ENCODE assay signal across 20 cellular contexts in genomic region chr5:89128930-89129625, GRCh38.
DNase-seq lines count a peak whose midpoint lies in the region; ATAC-seq and TF ChIP-seq lines count a peak whose summit lies in the region.
"Had no signal": no experiment of that assay in that cellular context is flagged by ENCODE, and none has a peak within 500 bp of the region (broad histone marks: within the 10 kb centered on the region; RNA-seq: fewer than 3 reads in every experiment).

No MANE protein-coding gene starts in this region.

- H3K27me3 ChIP-seq in RWPE2 (ENCODE audit: insufficient read depth, poor library complexity, severe bottlenecking): no peaks in the 10 kb centered on the region
- H3K27me3 ChIP-seq in gastrocnemius medialis: no peaks in the 10 kb centered on the region
- H3K27me3 ChIP-seq: SJSA1 had no signal

- H3K27ac Mint-ChIP-seq in WTC11: no peak overlapping the region
- H3K27ac Mint-ChIP-seq: HFFc6 had no signal

- CTCF ChIA-PET in HEK293T (lab: Yijun Ruan, JAX) (no interaction called here), WTC11 (lab: Charles Lee) (no interaction called here)

- H3K9me3 ChIP-seq in RWPE2 (ENCODE audit: severe bottlenecking) (no peaks in the 10 kb centered on the region), gastrocnemius medialis (no peaks in the 10 kb centered on the region)
- H3K9me3 ChIP-seq: A549, BE2C, SJSA1 had no signal

- H3K4me3 Mint-ChIP-seq in WTC11: no peak overlapping the region
- H3K4me3 Mint-ChIP-seq: HFFc6 had no signal

- H3K4me1 ChIP-seq in RWPE2 (ENCODE audit: insufficient read depth, poor library complexity, severe bottlenecking) (no peaks in the 10 kb centered on the region), gastrocnemius medialis (no peaks in the 10 kb centered on the region)
- H3K4me1 ChIP-seq: A549, BE2C, SJSA1 had no signal

- no peaks in the 10 kb centered on the region for H3K36me3 ChIP-seq in RWPE2 (ENCODE audit: low read depth)
- H3K36me3 ChIP-seq in gastrocnemius medialis: no peaks in the 10 kb centered on the region
- H3K36me3 ChIP-seq: BE2C, SJSA1 had no signal

- POLR2A ChIA-PET in HEK293T (lab: Yijun Ruan, JAX): no interaction called here
- POLR2A ChIA-PET in WTC11 (lab: Charles Lee): no interaction called here

- no peaks in the 10 kb centered on the region for H3K27me3 Mint-ChIP-seq in WTC11 (ENCODE audit: low read depth)

- no peak for TF ChIP-seq POLR2A in gastrocnemius medialis (IDR thresholded peaks at IDR 0.05)

- peaks cover 11% of the 10 kb centered on the region for H3K4me1 Mint-ChIP-seq in WTC11

- TF ChIP-seq CTCF in RWPE2 (IDR thresholded peaks at IDR 0.05; ENCODE audit: poor library complexity, severe bottlenecking) (no peak), WTC11 (IDR thresholded peaks at IDR 0.05) (no peak), gastrocnemius medialis (IDR thresholded peaks at IDR 0.05 in 4 of 5, conservative IDR thresholded peaks at IDR 0.05 in 1 of 5) (no peak)

- ATAC-seq in RWPE2 (ENCODE audit: low read depth) (0 out of 3 replicates have a peak, but pooled peaks have one; percentile 10), WTC11 (peak; percentile 43; the same call in 1 of the 2 replicates), left colon (no peak), gastrocnemius medialis (no peak), GM18907 (IDR thresholded peaks at IDR 0.05; ENCODE audit: unreplicated experiment) (no peak)
- ATAC-seq: A549, Right ventricle myocardium inferior had no signal

- H3K9me3 Mint-ChIP-seq in WTC11: no peaks in the 10 kb centered on the region
- H3K9me3 Mint-ChIP-seq: HFFc6 had no signal

- no peak overlapping the region for H3K4me3 ChIP-seq in RWPE2 (ENCODE audit: severe bottlenecking)
- no peak overlapping the region for H3K4me3 ChIP-seq in gastrocnemius medialis
- H3K4me3 ChIP-seq: A549, SJSA1 had no signal

- H3K36me3 Mint-ChIP-seq in WTC11: no peaks in the 10 kb centered on the region

- intact Hi-C loops in left colon (cut with DNase I, micrococcal nuclease): no loop called here
- intact Hi-C loops in gastrocnemius medialis (cut with DNase I; ENCODE audit: low total_unique reads): no loop called here

- in situ Hi-C loops in gastrocnemius medialis (cut with MboI; ENCODE audit: low sequenced_read_pairs in 4 of 4): no loop called here

- H3K27ac ChIP-seq in RWPE2 (ENCODE audit: poor library complexity, severe bottlenecking) (no peak overlapping the region), gastrocnemius medialis (no peak overlapping the region)
- H3K27ac ChIP-seq: A549, KMS-11, SJSA1 had no signal

- DNase-seq in HEK293T (ENCODE audit: extremely low spot score) (peak; percentile 7), RWPE2 (ENCODE audit: low spot score) (no peak), WTC11 (ENCODE audit: low spot score) (no peak), left kidney (ENCODE audit: low read depth, low spot score) (peak; percentile 18), left colon (no peak), gastrocnemius medialis (no peak)
- DNase-seq in stimulated activated CD4-positive, alpha-beta T cell treated with anti-CD3 and anti-CD28 coated beads, Interleukin-15, amount 100 ng/mL, for 24 hours: no peak
- DNase-seq: BE2C, DMS79 treated with DMSO at 0.1 percent for 48 hours, H7, HFFc6, NCI-H1092 treated with DMSO at 0.1 percent for 48 hours, NCI-H1436 treated with DMSO at 0.1 percent for 48 hours, NCI-H1930, NCI-H510A had no signal

TF ChIP-seq in HEK293T, 16 proteins besides CTCF, POLR2A, EP300 and RAD21:
- TF ChIP-seq FOXA1 (IDR thresholded peaks at IDR 0.05): no peak
- no peak for TF ChIP-seq FOXM1 (IDR thresholded peaks at IDR 0.05; ENCODE audit: borderline replicate concordance)
- TF ChIP-seq SUZ12 (IDR thresholded peaks at IDR 0.05): no peak
- no peak for TF ChIP-seq HDGF (IDR thresholded peaks at IDR 0.05; ENCODE audit: borderline replicate concordance)
- no peak for TF ChIP-seq ARNT (IDR thresholded peaks at IDR 0.05)
- no peak for TF ChIP-seq LEF1 (IDR thresholded peaks at IDR 0.05; ENCODE audit: borderline replicate concordance)
- no peak for TF ChIP-seq ZNF384 (IDR thresholded peaks at IDR 0.05)
- TF ChIP-seq ELF4 (IDR thresholded peaks at IDR 0.05): no peak
- no peak for TF ChIP-seq NFRKB (IDR thresholded peaks at IDR 0.05)
- TF ChIP-seq FOXK2 (IDR thresholded peaks at IDR 0.05): no peak

TF ChIP-seq in WTC11, 78 proteins besides CTCF, POLR2A, EP300 and RAD21:
- TF ChIP-seq ZNF219 (CRISPR knock-in tag; IDR thresholded peaks at IDR 0.05; ENCODE audit: borderline replicate concordance): no peak
- no peak for TF ChIP-seq FOXJ3 (CRISPR knock-in tag; IDR thresholded peaks at IDR 0.05; ENCODE audit: borderline replicate concordance)
- no peak for TF ChIP-seq ZNF263 (CRISPR knock-in tag; IDR thresholded peaks at IDR 0.05; ENCODE audit: low read depth)
- no peak for TF ChIP-seq ZNF121 (CRISPR knock-in tag; IDR thresholded peaks at IDR 0.05)
- no peak for TF ChIP-seq E2F5 (CRISPR knock-in tag; IDR thresholded peaks at IDR 0.05)
- TF ChIP-seq NR3C1 (CRISPR knock-in tag; conservative IDR thresholded peaks at IDR 0.05; ENCODE audit: low read depth): no peak
- TF ChIP-seq TEAD4 (CRISPR knock-in tag; IDR thresholded peaks at IDR 0.05): no peak
TF ChIP-seq in WTC11: peak in this region for 0.

Comparison
In these comparisons a context has a peak if more than half of its experiments do, and no peak if none do; other contexts are left out.
1. DNase-seq: peak in HEK293T (single experiment) and left kidney (single experiment); none in RWPE2 (single experiment), WTC11 (single experiment), left colon (0 of 2), gastrocnemius medialis (0 of 2) and stimulated activated CD4-positive, alpha-beta T cell treated with anti-CD3 and anti-CD28 coated beads, Interleukin-15, amount 100 ng/mL, for 24 hours (single experiment).
2. ATAC-seq: peak in RWPE2 (single experiment) and WTC11 (single experiment); none in left colon (single experiment), gastrocnemius medialis (0 of 2) and GM18907 (single experiment).